In genomic region chr17:1625507-1626080, GRCh38 we compare ENCODE assay signal across 17 cellular contexts. TPM values are rescaled to one million over a fixed set of nuclear protein-coding genes. Genes with fewer than 3 reads are reported as not detected.
A peak's percentile ranks its signal among the peaks of the same experiment; 100 is the strongest.
DNase-seq lines count a peak whose midpoint lies in the region; ATAC-seq and TF ChIP-seq lines count a peak whose summit lies in the region.
"Had no signal": no experiment of that assay in that cellular context is flagged by ENCODE, and none has a peak within 500 bp of the region (broad histone marks: within the 10 kb centered on the region; RNA-seq: fewer than 3 reads in every experiment).

No MANE protein-coding gene starts in this region.

- no peak for TF ChIP-seq CTCF in DND-41 (IDR thresholded peaks at IDR 0.05; ENCODE audit: borderline replicate concordance, extremely low read depth, low read length, poor library complexity, severe bottlenecking)
- no peak for TF ChIP-seq CTCF in SU-DHL-6 (IDR thresholded peaks at IDR 0.05; ENCODE audit: insufficient read depth, low read length, poor library complexity, severe bottlenecking)
- no peak for TF ChIP-seq CTCF in left lung (IDR thresholded peaks at IDR 0.05)
- TF ChIP-seq CTCF in gastrocnemius medialis (IDR thresholded peaks at IDR 0.05 in 4 of 5, conservative IDR thresholded peaks at IDR 0.05 in 1 of 5) = no peak

- H3F3A ChIP-seq in SU-DHL-6 (ENCODE audit: insufficient read depth) = peaks cover 18% of the 10 kb centered on the region

- H3K79me2 ChIP-seq in DND-41 (ENCODE audit: insufficient read depth, low read length) = peaks cover 63% of the 10 kb centered on the region
- H3K79me2 ChIP-seq in SU-DHL-6 (ENCODE audit: insufficient read depth, low read length) = peaks cover 35% of the 10 kb centered on the region

- no peaks in the 10 kb centered on the region for H3K9me2 ChIP-seq in SU-DHL-6 (replicated peaks; ENCODE audit: insufficient read depth, low read length)

- intact Hi-C loops in left lung (cut with DNase I) (loop anchor here in 1 of 2 donors (10.0 kb wide), 2 partner anchors 51 to 171 kb away; partner anchors contain the start of gene CRK), gastrocnemius medialis (cut with DNase I; ENCODE audit: low total_unique reads) (loop anchor here (5.0 kb wide), 2 partner anchors 258 to 358 kb away; no protein-coding TSS in a partner anchor)

- H4K20me1 ChIP-seq in DND-41 (ENCODE audit: insufficient read depth, low read length) = no peaks in the 10 kb centered on the region
- H4K20me1 ChIP-seq in SU-DHL-6 (ENCODE audit: low read depth, low read length) = no peaks in the 10 kb centered on the region

- no peaks in the 10 kb centered on the region for H3K27me3 ChIP-seq in DND-41 (ENCODE audit: insufficient read depth, low read length, poor library complexity)
- no peaks in the 10 kb centered on the region for H3K27me3 ChIP-seq in SU-DHL-6 (ENCODE audit: low read length)
- H3K27me3 ChIP-seq in left lung = no peaks in the 10 kb centered on the region
- H3K27me3 ChIP-seq in gastrocnemius medialis = no peaks in the 10 kb centered on the region
- H3K27me3 ChIP-seq: colonic mucosa, MG63 had no signal

- H3K4me1 ChIP-seq in DND-41 (ENCODE audit: insufficient read depth, low read length) (peaks cover 43% of the 10 kb centered on the region), left lung (peaks cover 26 to 72% of the 10 kb centered on the region in 2 donors), gastrocnemius medialis (peaks cover 22 to 35% of the 10 kb centered on the region in 2 donors)

- H3K9ac ChIP-seq in DND-41 (ENCODE audit: low read depth, low read length) (no peak overlapping the region), SU-DHL-6 (ENCODE audit: low read length) (peak overlapping the region; percentile 81)

- H3K27ac ChIP-seq in DND-41 (ENCODE audit: low read length) (peak overlapping the region; percentile 13; the same call in 1 of the 2 replicates), SU-DHL-6 (ENCODE audit: low read depth, low read length) (peak overlapping the region; percentile 86), left lung (peak overlapping the region; percentile 95), gastrocnemius medialis (peak overlapping the region; percentile 91 to 99 (median 94))
- H3K27ac ChIP-seq: epithelial cell of prostate, prostate gland had no signal

- H2AFZ ChIP-seq in DND-41 (ENCODE audit: low read depth, low read length) (no peak overlapping the region), SU-DHL-6 (ENCODE audit: low read depth, low read length, severe bottlenecking) (no peak overlapping the region)

- DNase-seq in DND-41 = no peak
- no peak for DNase-seq in left lung
- DNase-seq in gastrocnemius medialis = no peak
- no peak for DNase-seq in activated CD4-positive, alpha-beta T cell treated with anti-CD3 and anti-CD28 coated beads for 1 hour
- DNase-seq: activated gamma-delta T cell treated with Interleukin-2 at 50 U/mL for 16 hours; colonic mucosa; DMS 273 treated with DMSO at 0.1 percent for 48 hours; MG63; NCI-H1930; NCI-H510A treated with DMSO at 0.1 percent for 48 hours; stimulated activated CD4-positive, alpha-beta T cell treated with anti-CD3 and anti-CD28 coated beads, Interleukin-15, amount 100 ng/mL, for 24 hours had no signal

- no peak for TF ChIP-seq POLR2A in gastrocnemius medialis (IDR thresholded peaks at IDR 0.05)

- H3K9me3 ChIP-seq in DND-41 (ENCODE audit: insufficient read depth, low read length, severe bottlenecking) (no peaks in the 10 kb centered on the region), SU-DHL-6 (ENCODE audit: insufficient read depth, low read length) (no peaks in the 10 kb centered on the region), left lung (no peaks in the 10 kb centered on the region), gastrocnemius medialis (no peaks in the 10 kb centered on the region)
- H3K9me3 ChIP-seq: colonic mucosa, MG63, prostate gland had no signal

- H3K4me2 ChIP-seq in DND-41 (ENCODE audit: insufficient read depth, low read length) = peak overlapping the region; percentile 95
- peak overlapping the region; percentile 85 for H3K4me2 ChIP-seq in SU-DHL-6 (ENCODE audit: low read depth, low read length, poor library complexity, severe bottlenecking)

- H3K36me3 ChIP-seq in DND-41 (ENCODE audit: insufficient read depth, low read length) (peaks cover 39% of the 10 kb centered on the region), SU-DHL-6 (ENCODE audit: low read length) (no peaks in the 10 kb centered on the region), left lung (peaks cover 0 to 40% of the 10 kb centered on the region in 2 donors), gastrocnemius medialis (peaks cover 0 to 7% of the 10 kb centered on the region in 2 donors)
- H3K36me3 ChIP-seq: colonic mucosa, MG63, prostate gland had no signal

- ATAC-seq in DND-41 (ENCODE audit: insufficient read depth, low read depth) (no peak), left lung (no peak), gastrocnemius medialis (no peak), GM19351 (IDR thresholded peaks at IDR 0.05; ENCODE audit: unreplicated experiment) (no peak), HG02938 (IDR thresholded peaks at IDR 0.05; ENCODE audit: unreplicated experiment) (no peak), GM21737 (IDR thresholded peaks at IDR 0.05; ENCODE audit: unreplicated experiment) (no peak)

- no peak overlapping the region for H3K4me3 ChIP-seq in DND-41 (ENCODE audit: low read depth in 1 of 2, low read length in 2 of 2)
- H3K4me3 ChIP-seq in SU-DHL-6 (ENCODE audit: insufficient read depth, low read length, poor library complexity, severe bottlenecking) = no peak overlapping the region
- H3K4me3 ChIP-seq in left lung = peak overlapping the region in 1 of 2 donors; percentile 94
- H3K4me3 ChIP-seq in gastrocnemius medialis = no peak overlapping the region
- H3K4me3 ChIP-seq: colonic mucosa, MG63, prostate gland had no signal

- in situ Hi-C loops in gastrocnemius medialis (cut with MboI; ENCODE audit: low sequenced_read_pairs in 4 of 4) = loop anchor here in 2 of 4 donors (25.0 kb wide), 1 partner anchor 363 kb away; the partner anchor contains the start of gene BHLHA9 (in 2 of the 2)

RNA-seq across cellular contexts. Expression of gene SLC43A2, which starts 3.0 kb away (rescaled TPM):
- 10 to 100 TPM; 53.1 to 87.9 TPM for total RNA-seq in left lung
- 10 to 100 TPM; 26.9 to 96.9 (median 55.2) TPM for total RNA-seq in gastrocnemius medialis

RNA-seq across cellular contexts. Expression of gene SCARF1, which starts 19.9 kb away (rescaled TPM):
- total RNA-seq in left lung = 10 to 100 TPM; 24.8 to 33.0 TPM
- 10 to 100 TPM in 1 of 4 donors, 1 to 10 TPM in 3; 4.1 to 15.1 (median 5.7) TPM for total RNA-seq in gastrocnemius medialis

RNA-seq across cellular contexts. Expression of gene RILP, which starts 24.1 kb away (rescaled TPM):
- 10 to 100 TPM; 21.2 to 34.7 TPM for total RNA-seq in left lung
- total RNA-seq in gastrocnemius medialis = 10 to 100 TPM; 45.5 to 94.7 (median 58.9) TPM

RNA-seq across cellular contexts. Expression of gene PRPF8, which starts 59.1 kb away (rescaled TPM):
- total RNA-seq in left lung (100 to 1,000 TPM; 230 to 268 TPM), gastrocnemius medialis (100 to 1,000 TPM; 127 to 261 (median 195) TPM)

Comparison
In these comparisons a context has a peak if more than half of its experiments do, and no peak if none do; other contexts are left out.
1. H3K27ac ChIP-seq: peak in every context shown above with its lines; median percentile 95 in left lung; 94 in gastrocnemius medialis; 86 in SU-DHL-6; 13 in DND-41.